ENCODE assay signal across 11 cellular contexts in the genomic region with DNA sequence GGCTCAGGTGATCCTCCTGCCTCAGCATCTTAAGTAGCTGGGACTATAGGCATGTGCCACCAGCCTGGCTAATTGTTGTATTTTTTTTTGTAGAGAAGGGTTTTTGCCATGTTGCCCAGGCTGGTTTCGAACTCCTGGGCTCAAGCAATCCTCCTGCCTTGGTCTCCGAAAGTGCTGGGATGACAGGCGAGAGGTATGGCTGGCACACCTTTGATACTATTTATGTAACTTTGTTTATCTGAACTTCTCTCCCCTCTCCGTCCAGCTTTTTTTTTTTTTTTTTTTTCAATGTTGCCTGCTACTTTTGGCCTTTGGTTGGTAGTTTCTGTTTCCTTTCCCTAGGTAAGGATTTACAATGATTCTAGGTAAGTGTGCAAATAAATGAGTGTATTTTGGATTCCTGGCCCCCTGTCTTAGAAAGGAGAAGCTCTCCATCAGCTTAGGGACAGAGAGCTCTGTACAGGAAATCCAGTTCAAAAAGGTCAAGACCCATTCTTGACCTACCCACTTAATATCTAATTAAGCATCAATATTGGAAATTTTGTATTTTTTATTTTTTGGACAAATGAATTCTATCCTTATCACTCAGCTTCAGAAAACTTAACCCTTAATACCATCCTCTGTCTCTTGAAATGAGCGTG. TPM values are rescaled to one million over a fixed set of nuclear protein-coding genes. Genes with fewer than 3 reads are reported as not detected.
DNase-seq lines count a peak whose midpoint lies in the region; ATAC-seq and TF ChIP-seq lines count a peak whose summit lies in the region.
"Had no signal": no experiment of that assay in that cellular context is flagged by ENCODE, and none has a peak within 500 bp of the region (broad histone marks: within the 10 kb centered on the region; RNA-seq: fewer than 3 reads in every experiment).

No MANE protein-coding gene starts in this region.

- peak overlapping the region; percentile 80 for H3K4me3 Mint-ChIP-seq in CD4-positive, alpha-beta T cell
- H3K4me3 Mint-ChIP-seq in nephron progenitor cell, result peak overlapping the region; percentile 39

- peak overlapping the region; percentile 92 for H3K27ac Mint-ChIP-seq in CD4-positive, alpha-beta T cell
- H3K27ac Mint-ChIP-seq in nephron progenitor cell, result peak overlapping the region; percentile 82

- no peaks in the 10 kb centered on the region for H3K27me3 Mint-ChIP-seq in CD4-positive, alpha-beta T cell
- H3K27me3 Mint-ChIP-seq in nephron progenitor cell (ENCODE audit: low read depth, poor library complexity), result no peaks in the 10 kb centered on the region

- H3K36me3 Mint-ChIP-seq in CD4-positive, alpha-beta T cell (ENCODE audit: low read depth), result peaks cover 52% of the 10 kb centered on the region
- peaks cover 14% of the 10 kb centered on the region for H3K36me3 Mint-ChIP-seq in nephron progenitor cell (ENCODE audit: low read depth)

- CTCF ChIA-PET in CD4-positive, alpha-beta T cell (lab: Charles Lee), result interaction anchor here (0.7 to 2.1 kb wide), 4 partner anchors 7 to 39 kb away, joined by 3 to 5 read pairs (median 4); partner anchors contain the start of genes ARL6IP5 and TMF1

- H3K4me1 Mint-ChIP-seq in CD4-positive, alpha-beta T cell (ENCODE audit: low read depth), result peaks cover 84% of the 10 kb centered on the region
- peaks cover 60% of the 10 kb centered on the region for H3K4me1 Mint-ChIP-seq in nephron progenitor cell

- peak overlapping the region; percentile 78 for H3K27ac ChIP-seq in CD4-positive, alpha-beta T cell (ENCODE audit: low read depth, low read length)
- H3K27ac ChIP-seq in angular gyrus (ENCODE audit: low read depth, low read length), result peak overlapping the region; percentile 64

- no peaks in the 10 kb centered on the region for H3K27me3 ChIP-seq in CD4-positive, alpha-beta T cell (ENCODE audit: control insufficient read depth, insufficient read depth, low read length)

- H3K9me3 Mint-ChIP-seq in CD4-positive, alpha-beta T cell, result no peaks in the 10 kb centered on the region
- H3K9me3 Mint-ChIP-seq in nephron progenitor cell, result no peaks in the 10 kb centered on the region

- TF ChIP-seq CTCF in CD4-positive, alpha-beta T cell (IDR thresholded peaks at IDR 0.05), result no peak
- no peak for TF ChIP-seq CTCF in nephron progenitor cell (IDR thresholded peaks at IDR 0.05)

- intact Hi-C loops in CD4-positive, alpha-beta T cell (cut with DNase I, micrococcal nuclease), result loop anchor here in 1 of 2 experiments (1.0 to 2.0 kb wide), 2 partner anchors 7 to 39 kb away; partner anchors contain the start of genes ARL6IP5 and TMF1

- POLR2A ChIA-PET in CD4-positive, alpha-beta T cell (lab: Charles Lee), result interaction anchor here (0.6 to 6.8 kb wide), 12 partner anchors 8 to 1990 kb away, joined by 3 to 75 read pairs (median 4); partner anchors contain the start of genes ARL6IP5, EOGT, TMF1 and UBA3

- ATAC-seq in CD4-positive, alpha-beta T cell (ENCODE audit: poor library complexity), result no peak
- ATAC-seq in HG02798 (IDR thresholded peaks at IDR 0.05; ENCODE audit: poor library complexity, unreplicated experiment) (peak; percentile 1), GM21825 (IDR thresholded peaks at IDR 0.05; ENCODE audit: unreplicated experiment) (no peak)

- no peaks in the 10 kb centered on the region for H3K9me3 ChIP-seq in CD4-positive, alpha-beta T cell (ENCODE audit: control insufficient read depth, low read length)

- DNase-seq in CD4-positive, alpha-beta T cell, result no peak
- DNase-seq in nephron progenitor cell (no peak), NCI-H1092 (lab: John Stamatoyannopoulos, UW) (no peak), germinal center (ENCODE audit: low spot score) (no peak)
- DNase-seq in activated CD4-positive, CD25-positive, alpha-beta regulatory T cell (lab: John Stamatoyannopoulos, UW), result no peak
- DNase-seq: DMS53, HCEC 1CT had no signal

RNA-seq across cellular contexts. Expression of gene ARL6IP5, which starts 6.8 kb away (rescaled TPM):
- total RNA-seq in CD4-positive, alpha-beta T cell, result 10 to 100 TPM; 58.0 to 65.2 TPM

RNA-seq across cellular contexts. Expression of gene UBA3, which starts 11.3 kb away (rescaled TPM):
- 10 to 100 TPM; 33.4 to 43.9 TPM for total RNA-seq in CD4-positive, alpha-beta T cell

RNA-seq across cellular contexts. Expression of gene LMOD3, which starts 30.9 kb away (rescaled TPM):
- total RNA-seq in CD4-positive, alpha-beta T cell, result not detected
- total RNA-seq: posterior vena cava had no signal

RNA-seq across cellular contexts. Expression of gene TMF1, which starts 39.4 kb away (rescaled TPM):
- 100 to 1,000 TPM in 1 of 2 experiments, 10 to 100 TPM in 1; 89.0 to 101 TPM for total RNA-seq in CD4-positive, alpha-beta T cell
